ENCODE assay signal across 21 cellular contexts in the genomic region with DNA sequence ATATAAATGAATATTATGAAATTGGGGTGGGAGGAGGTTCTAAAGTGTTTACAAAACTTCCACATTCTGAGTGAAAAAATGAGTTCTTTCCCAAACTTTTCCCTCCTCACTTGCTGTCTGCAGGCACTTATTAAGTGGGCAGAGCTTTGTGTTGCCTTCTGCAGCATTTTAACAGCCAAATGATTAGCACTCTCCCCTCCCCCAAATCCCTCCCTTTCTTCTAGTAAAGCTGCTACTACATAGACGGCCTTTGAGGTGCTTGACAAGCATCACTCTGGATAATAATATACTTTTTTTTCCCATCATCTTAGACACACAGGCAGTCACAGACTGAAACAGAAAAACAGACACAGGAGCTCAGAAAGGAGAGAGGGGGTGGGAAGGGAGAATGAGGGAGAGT.
DNase-seq lines count a peak whose midpoint lies in the region; ATAC-seq and TF ChIP-seq lines count a peak whose summit lies in the region.
"Had no signal": no experiment of that assay in that cellular context is flagged by ENCODE, and none has a peak within 500 bp of the region (broad histone marks: within the 10 kb centered on the region; RNA-seq: fewer than 3 reads in every experiment).

No MANE protein-coding gene starts in this region.

- H3K4me3 ChIP-seq in GM23338 (no peak overlapping the region), NT2/D1 (ENCODE audit: insufficient read length, low read depth) (no peak overlapping the region), endocrine pancreas (ENCODE audit: control insufficient read depth, insufficient read depth, low read length) (peak overlapping the region; percentile 56)
- H3K4me3 ChIP-seq: BLaER1 treated with 17β-estradiol and CSF1 and Interleukin-3, amounts not matched to agents 10 nM and 100 nM; Peyer's patch had no signal

- H3F3A ChIP-seq in GM23338 (replicated peaks; ENCODE audit: low read depth), result no peaks in the 10 kb centered on the region

- H3K27ac Mint-ChIP-seq in GM23338 (no peak overlapping the region), nephron (peak overlapping the region; percentile 32 to 79 (median 76))
- H3K27ac Mint-ChIP-seq: CD4-positive, alpha-beta memory T cell had no signal

- H3K27ac ChIP-seq in GM23338 (ENCODE audit: low read depth), result no peak overlapping the region
- H3K27ac ChIP-seq: BLaER1 treated with 17β-estradiol and CSF1 and Interleukin-3, amounts not matched to agents 10 nM and 100 nM; Peyer's patch had no signal

- H3K4me1 Mint-ChIP-seq in GM23338 (peaks cover 16% of the 10 kb centered on the region), nephron (peaks cover 17% of the 10 kb centered on the region)
- H3K4me1 Mint-ChIP-seq: CD4-positive, alpha-beta memory T cell had no signal

- H3K9me3 ChIP-seq in NT2/D1 (ENCODE audit: insufficient read depth, low read length) (no peaks in the 10 kb centered on the region), endocrine pancreas (ENCODE audit: control insufficient read depth, low read length) (no peaks in the 10 kb centered on the region)
- H3K9me3 ChIP-seq: BLaER1 treated with 17β-estradiol and CSF1 and Interleukin-3, amounts not matched to agents 10 nM and 100 nM; Caco-2; Peyer's patch had no signal

- peak overlapping the region; percentile 31; the same call in 1 of the 2 replicates for H3K4me2 ChIP-seq in GM23338
- H3K4me2 ChIP-seq: BLaER1 treated with 17β-estradiol and CSF1 and Interleukin-3, amounts not matched to agents 10 nM and 100 nM had no signal

- no peaks in the 10 kb centered on the region for H3K36me3 Mint-ChIP-seq in GM23338 (ENCODE audit: low read depth)
- H3K36me3 Mint-ChIP-seq in nephron (ENCODE audit: low read depth), result no peaks in the 10 kb centered on the region
- H3K36me3 Mint-ChIP-seq: CD4-positive, alpha-beta memory T cell had no signal

- ATAC-seq in GM23338 (peak; percentile 56), HG03457 (IDR thresholded peaks at IDR 0.05; ENCODE audit: unreplicated experiment) (no peak)

- peaks cover 16% of the 10 kb centered on the region for H3K4me1 ChIP-seq in GM23338 (ENCODE audit: insufficient read depth)
- no peaks in the 10 kb centered on the region for H3K4me1 ChIP-seq in NT2/D1 (ENCODE audit: insufficient read depth, insufficient read length)
- H3K4me1 ChIP-seq in endocrine pancreas (ENCODE audit: control insufficient read depth, insufficient read depth, low read length), result peaks cover 7% of the 10 kb centered on the region
- H3K4me1 ChIP-seq: BLaER1 treated with 17β-estradiol and CSF1 and Interleukin-3, amounts not matched to agents 10 nM and 100 nM; Caco-2; Peyer's patch had no signal

- H3K9me2 ChIP-seq in GM23338 (ENCODE audit: insufficient read depth), result no peaks in the 10 kb centered on the region

- H3K27me3 Mint-ChIP-seq in GM23338 (ENCODE audit: insufficient read depth, low read depth, poor library complexity) (no peaks in the 10 kb centered on the region), nephron (ENCODE audit: low read depth) (peaks cover 3% of the 10 kb centered on the region)
- H3K27me3 Mint-ChIP-seq: CD4-positive, alpha-beta memory T cell had no signal

- no peaks in the 10 kb centered on the region for H3K27me3 ChIP-seq in GM23338 (ENCODE audit: insufficient read depth)
- H3K27me3 ChIP-seq in NT2/D1 (ENCODE audit: insufficient read depth, insufficient read length), result no peaks in the 10 kb centered on the region
- no peaks in the 10 kb centered on the region for H3K27me3 ChIP-seq in endocrine pancreas (ENCODE audit: control insufficient read depth, insufficient read depth, low read length)
- H3K27me3 ChIP-seq: BLaER1 treated with 17β-estradiol and CSF1 and Interleukin-3, amounts not matched to agents 10 nM and 100 nM; Peyer's patch had no signal

- no peaks in the 10 kb centered on the region for H3K9me3 Mint-ChIP-seq in GM23338
- no peaks in the 10 kb centered on the region for H3K9me3 Mint-ChIP-seq in nephron

- H3K36me3 ChIP-seq in GM23338 (ENCODE audit: insufficient read depth) (no peaks in the 10 kb centered on the region), NT2/D1 (ENCODE audit: insufficient read depth, insufficient read length, low read length) (no peaks in the 10 kb centered on the region), endocrine pancreas (ENCODE audit: control insufficient read depth, insufficient read depth, low read length) (no peaks in the 10 kb centered on the region)
- H3K36me3 ChIP-seq: BLaER1 treated with 17β-estradiol and CSF1 and Interleukin-3, amounts not matched to agents 10 nM and 100 nM; Peyer's patch had no signal

- no peak overlapping the region; the same call in 1 of the 2 replicates for H2AFZ ChIP-seq in GM23338

- H4K20me1 ChIP-seq in GM23338 (replicated peaks; ENCODE audit: insufficient read depth), result no peaks in the 10 kb centered on the region
- H4K20me1 ChIP-seq: BLaER1 treated with 17β-estradiol and CSF1 and Interleukin-3, amounts not matched to agents 10 nM and 100 nM had no signal

- DNase-seq in GM23338 (ENCODE audit: low spot score) (peak; percentile 11), NT2/D1 (ENCODE audit: low read depth, low spot score) (peak; percentile 5), amniotic stem cell (lab: John Stamatoyannopoulos, UW) (no peak), superior temporal gyrus (ENCODE audit: extremely low spot score) (no peak), NCI-H1436 treated with DMSO at 0.1 percent for 48 hours (lab: John Stamatoyannopoulos, UW) (no peak)
- DNase-seq: 8988T; Caco-2; CD4-positive, alpha-beta memory T cell; DMS 273 treated with DMSO at 0.1 percent for 48 hours; DND-41; GOT3; Karpas-422; NCI-H1417; NCI-H187; NCI-H510A; NK-92 treated with Interleukin-12 subunit alpha and Interleukin-12 subunit beta, amount 100 ng/mL, for 24 hours; Peyer's patch had no signal

- TF ChIP-seq CTCF in GM23338 (conservative IDR thresholded peaks at IDR 0.05; ENCODE audit: low read depth in 2 of 2) (no peak), nephron (IDR thresholded peaks at IDR 0.05; ENCODE audit: unreplicated experiment in 3 of 3) (no peak)

- no peaks in the 10 kb centered on the region for H3K79me2 ChIP-seq in GM23338 (replicated peaks; ENCODE audit: insufficient read depth)

- H3K9ac ChIP-seq in NT2/D1 (ENCODE audit: insufficient read length, low read depth), result no peak overlapping the region
- H3K9ac ChIP-seq in endocrine pancreas (ENCODE audit: control insufficient read depth, insufficient read depth, low read length), result no peak overlapping the region
- H3K9ac ChIP-seq: BLaER1 treated with 17β-estradiol and CSF1 and Interleukin-3, amounts not matched to agents 10 nM and 100 nM had no signal

- H3K4me3 Mint-ChIP-seq in GM23338, result no peak overlapping the region
- no peak overlapping the region for H3K4me3 Mint-ChIP-seq in nephron
- H3K4me3 Mint-ChIP-seq: CD4-positive, alpha-beta memory T cell had no signal

TF ChIP-seq in GM23338, 12 proteins besides CTCF, POLR2A, EP300 and RAD21 (continues in another document):
- TF ChIP-seq, protein P1, sequence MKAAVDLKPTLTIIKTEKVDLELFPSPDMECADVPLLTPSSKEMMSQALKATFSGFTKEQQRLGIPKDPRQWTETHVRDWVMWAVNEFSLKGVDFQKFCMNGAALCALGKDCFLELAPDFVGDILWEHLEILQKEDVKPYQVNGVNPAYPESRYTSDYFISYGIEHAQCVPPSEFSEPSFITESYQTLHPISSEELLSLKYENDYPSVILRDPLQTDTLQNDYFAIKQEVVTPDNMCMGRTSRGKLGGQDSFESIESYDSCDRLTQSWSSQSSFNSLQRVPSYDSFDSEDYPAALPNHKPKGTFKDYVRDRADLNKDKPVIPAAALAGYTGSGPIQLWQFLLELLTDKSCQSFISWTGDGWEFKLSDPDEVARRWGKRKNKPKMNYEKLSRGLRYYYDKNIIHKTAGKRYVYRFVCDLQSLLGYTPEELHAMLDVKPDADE (IDR thresholded peaks at IDR 0.05), result no peak
- TF ChIP-seq POLR2AphosphoS5 (IDR thresholded peaks at IDR 0.05; ENCODE audit: low read depth) (no peak), JUNB (IDR thresholded peaks at IDR 0.05; ENCODE audit: unreplicated experiment) (no peak), STAT1 (IDR thresholded peaks at IDR 0.05; ENCODE audit: unreplicated experiment) (no peak), NANOG (IDR thresholded peaks at IDR 0.05; ENCODE audit: borderline replicate concordance) (no peak), CREB1 (CRISPR knock-in tag; IDR thresholded peaks at IDR 0.05; ENCODE audit: low read depth) (no peak), ZNF114 (CRISPR knock-in tag; IDR thresholded peaks at IDR 0.05) (no peak), EZH2 (IDR thresholded peaks at IDR 0.05; ENCODE audit: low read depth, unreplicated experiment) (no peak), EZH2phosphoT487 (IDR thresholded peaks at IDR 0.05; ENCODE audit: unreplicated experiment) (no peak), ZNF331 (CRISPR knock-in tag; IDR thresholded peaks at IDR 0.05; ENCODE audit: low read depth) (no peak)
- TF ChIP-seq, protein P2, sequence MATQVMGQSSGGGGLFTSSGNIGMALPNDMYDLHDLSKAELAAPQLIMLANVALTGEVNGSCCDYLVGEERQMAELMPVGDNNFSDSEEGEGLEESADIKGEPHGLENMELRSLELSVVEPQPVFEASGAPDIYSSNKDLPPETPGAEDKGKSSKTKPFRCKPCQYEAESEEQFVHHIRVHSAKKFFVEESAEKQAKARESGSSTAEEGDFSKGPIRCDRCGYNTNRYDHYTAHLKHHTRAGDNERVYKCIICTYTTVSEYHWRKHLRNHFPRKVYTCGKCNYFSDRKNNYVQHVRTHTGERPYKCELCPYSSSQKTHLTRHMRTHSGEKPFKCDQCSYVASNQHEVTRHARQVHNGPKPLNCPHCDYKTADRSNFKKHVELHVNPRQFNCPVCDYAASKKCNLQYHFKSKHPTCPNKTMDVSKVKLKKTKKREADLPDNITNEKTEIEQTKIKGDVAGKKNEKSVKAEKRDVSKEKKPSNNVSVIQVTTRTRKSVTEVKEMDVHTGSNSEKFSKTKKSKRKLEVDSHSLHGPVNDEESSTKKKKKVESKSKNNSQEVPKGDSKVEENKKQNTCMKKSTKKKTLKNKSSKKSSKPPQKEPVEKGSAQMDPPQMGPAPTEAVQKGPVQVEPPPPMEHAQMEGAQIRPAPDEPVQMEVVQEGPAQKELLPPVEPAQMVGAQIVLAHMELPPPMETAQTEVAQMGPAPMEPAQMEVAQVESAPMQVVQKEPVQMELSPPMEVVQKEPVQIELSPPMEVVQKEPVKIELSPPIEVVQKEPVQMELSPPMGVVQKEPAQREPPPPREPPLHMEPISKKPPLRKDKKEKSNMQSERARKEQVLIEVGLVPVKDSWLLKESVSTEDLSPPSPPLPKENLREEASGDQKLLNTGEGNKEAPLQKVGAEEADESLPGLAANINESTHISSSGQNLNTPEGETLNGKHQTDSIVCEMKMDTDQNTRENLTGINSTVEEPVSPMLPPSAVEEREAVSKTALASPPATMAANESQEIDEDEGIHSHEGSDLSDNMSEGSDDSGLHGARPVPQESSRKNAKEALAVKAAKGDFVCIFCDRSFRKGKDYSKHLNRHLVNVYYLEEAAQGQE (IDR thresholded peaks at IDR 0.05; ENCODE audit: unreplicated experiment), result no peak

Comparison
In these comparisons a context has a peak if more than half of its experiments do, and no peak if none do; other contexts are left out.
1. DNase-seq: peak in GM23338 (single experiment) and NT2/D1 (single experiment); none in amniotic stem cell (single experiment), superior temporal gyrus (single experiment) and NCI-H1436 treated with DMSO at 0.1 percent for 48 hours (single experiment).